ENCODE assay signal across 27 cellular contexts in genomic region chr7:109101332-109101731, GRCh38.
"Had no signal": no experiment of that assay in that cellular context is flagged by ENCODE, and none has a peak within 500 bp of the region (broad histone marks: within the 10 kb centered on the region; RNA-seq: fewer than 3 reads in every experiment).

No MANE protein-coding gene starts in this region.

- H3K4me3 ChIP-seq: MG63, SK-N-MC had no signal

- H3K36me3 ChIP-seq: MG63 had no signal

- DNase-seq: activated CD4-positive, alpha-beta T cell treated with anti-CD3 and anti-CD28 coated beads for 4 hours; activated CD4-positive, alpha-beta T cell treated with anti-CD3 and anti-CD28 coated beads, Interleukin-2, amount 50 U/mL, for 4 hours; activated CD8-positive, alpha-beta memory T cell treated with anti-CD3 and anti-CD28 coated beads, Interleukin-2, amount 50 U/mL, for 48 hours; activated CD8-positive, alpha-beta T cell treated with anti-CD3 and anti-CD28 coated beads, Interleukin-2, amount 10 ng/mL, durations not matched to agents 7 days and 5 days; activated naive CD4-positive, alpha-beta T cell; activated T-cell treated with anti-CD3 and anti-CD28 coated beads, Interleukin-2, amount 50 U/mL, for 1 hour; aorta; central memory CD4-positive, alpha-beta T cell; MG63; MV-4-11; NCI-H1092 treated with DMSO at 0.1 percent for 48 hours; NCI-H1417 treated with DMSO at 0.1 percent for 48 hours; NCI-H1694; NCI-H2029 treated with DMSO at 0.1 percent for 48 hours; NCI-H446; NCI-H526; NCI-H774; NK-92 treated with Interleukin-12 subunit alpha and Interleukin-12 subunit beta, amount 100 ng/mL, for 24 hours; OCI-M1; RPMI8226; T-cell had no signal

- H3K27ac ChIP-seq: SK-N-MC, VCaP had no signal

- H3K4me1 Mint-ChIP-seq: activated naive CD4-positive, alpha-beta T cell treated with anti-CD3 and anti-CD28 coated beads, Interleukin-2, amount 50 U/mL, for 24 hours; T-cell had no signal

- H3K4me3 Mint-ChIP-seq: activated CD8-positive, alpha-beta T cell treated with anti-CD3 and anti-CD28 coated beads, Interleukin-2, amount 10 ng/mL, durations not matched to agents 7 days and 5 days; activated naive CD4-positive, alpha-beta T cell treated with anti-CD3 and anti-CD28 coated beads, Interleukin-2, amount 50 U/mL, for 24 hours; T-cell had no signal

- H3K27me3 ChIP-seq: MG63 had no signal

- ATAC-seq: activated CD4-positive, CD25-positive, alpha-beta regulatory T cell treated with anti-CD3 and anti-CD28 coated beads, Interleukin-2, amount 50 U/mL, for 24 hours; activated CD8-positive, alpha-beta T cell treated with anti-CD3 and anti-CD28 coated beads, Interleukin-2, amount 10 ng/mL, durations not matched to agents 7 days and 5 days; Panc1; Right ventricle myocardium inferior; T-cell had no signal

- H3K9me3 ChIP-seq: MG63 had no signal

- H3K27ac Mint-ChIP-seq: activated CD8-positive, alpha-beta T cell treated with anti-CD3 and anti-CD28 coated beads, Interleukin-2, amount 10 ng/mL, durations not matched to agents 7 days and 5 days; activated naive CD4-positive, alpha-beta T cell treated with anti-CD3 and anti-CD28 coated beads, Interleukin-2, amount 50 U/mL, for 24 hours; T-cell had no signal

- H3K36me3 Mint-ChIP-seq: activated naive CD4-positive, alpha-beta T cell treated with anti-CD3 and anti-CD28 coated beads, Interleukin-2, amount 50 U/mL, for 24 hours; T-cell had no signal

- H3K9me3 Mint-ChIP-seq: activated naive CD4-positive, alpha-beta T cell treated with anti-CD3 and anti-CD28 coated beads, Interleukin-2, amount 50 U/mL, for 24 hours; T-cell had no signal

- H3K27me3 Mint-ChIP-seq: activated naive CD4-positive, alpha-beta T cell treated with anti-CD3 and anti-CD28 coated beads, Interleukin-2, amount 50 U/mL, for 24 hours; T-cell had no signal
